Comparison of ENCODE assay signal across 8 cellular contexts in the genomic region with DNA sequence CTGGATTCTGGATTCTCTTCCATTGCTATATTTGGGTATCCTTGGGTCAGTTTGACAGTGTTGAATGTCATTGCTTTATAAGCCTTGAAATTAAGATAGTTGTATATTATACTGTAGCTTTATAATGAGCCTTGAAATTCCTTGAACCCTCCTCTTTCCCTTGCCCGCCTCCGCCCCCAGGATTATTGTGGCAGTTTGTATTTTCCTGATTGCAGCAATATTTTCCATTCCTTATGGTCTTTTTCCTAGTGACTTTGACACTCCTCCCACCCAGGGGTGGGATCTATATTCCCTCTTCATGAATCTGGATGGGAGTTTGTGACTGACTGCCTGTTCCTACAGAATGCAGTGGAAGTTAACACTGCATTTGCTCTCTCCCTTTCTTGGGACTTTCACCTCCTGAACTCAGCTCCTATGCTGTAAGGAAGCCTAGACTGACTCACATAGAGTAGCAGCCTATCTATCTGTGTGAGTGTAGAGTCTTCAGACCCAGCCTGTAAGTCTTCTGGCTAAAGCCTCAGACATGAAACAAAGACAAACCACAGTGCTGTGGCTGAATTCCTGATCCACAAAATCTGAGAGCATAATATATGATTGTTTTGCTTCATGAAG. TPM values are rescaled to one million over a fixed set of nuclear protein-coding genes. Genes with fewer than 3 reads are reported as not detected.
A peak's percentile ranks its signal among the peaks of the same experiment; 100 is the strongest.
DNase-seq lines count a peak whose midpoint lies in the region; ATAC-seq and TF ChIP-seq lines count a peak whose summit lies in the region.

No MANE protein-coding gene starts in this region.

- TF ChIP-seq POLR2A in sigmoid colon (IDR thresholded peaks at IDR 0.05): no peak

- H3K27ac ChIP-seq in Panc1 (ENCODE audit: low read length): peak overlapping the region; percentile 100
- H3K27ac ChIP-seq in sigmoid colon: peak overlapping the region; percentile 90 to 96 (median 94)

- no peaks in the 10 kb centered on the region for H3K36me3 ChIP-seq in Panc1 (ENCODE audit: control insufficient read depth, insufficient read depth, low read length)
- peaks cover 0 to 4% (median 0%) of the 10 kb centered on the region in 4 donors for H3K36me3 ChIP-seq in sigmoid colon

- DNase-seq in DMS 273 (lab: John Stamatoyannopoulos, UW; ENCODE audit: unreplicated experiment) (peak; percentile 20), DMS 273 treated with DMSO at 0.1 percent for 48 hours (lab: John Stamatoyannopoulos, UW) (no peak), Panc1 (ENCODE audit: low read depth, low spot score) (no peak), sigmoid colon (no peak), SIG-M5 treated with dmso at 0.1 percent for 504 hours (lab: John Stamatoyannopoulos, UW; ENCODE audit: unreplicated experiment) (no peak), NCI-H1092 treated with DMSO at 0.1 percent for 48 hours (lab: John Stamatoyannopoulos, UW) (no peak)
- DNase-seq in effector memory CD8-positive, alpha-beta T cell: no peak

- peak overlapping the region; percentile 92 to 95 for H3K27ac Mint-ChIP-seq in effector memory CD8-positive, alpha-beta T cell

- TF ChIP-seq CTCF in Panc1 (IDR thresholded peaks at IDR 0.05) (no peak), sigmoid colon (IDR thresholded peaks at IDR 0.05) (no peak)

- intact Hi-C loops in Panc1 (cut with micrococcal nuclease; ENCODE audit: unreplicated experiment) (no loop called here), sigmoid colon (cut with DNase I) (no loop called here)

- in situ Hi-C loops in Panc1 (cut with HindIII; ENCODE audit: low pct_unique_long_range_greater_than_20kb, low sequenced_read_pairs): no loop called here

- TF ChIP-seq EP300 in sigmoid colon (IDR thresholded peaks at IDR 0.05): no peak

- 27 to 77% methylated on average over 2 of the region's 2 CpGs for WGBS in sigmoid colon, 2 donors

- H3K4me1 Mint-ChIP-seq in effector memory CD8-positive, alpha-beta T cell (ENCODE audit: low read depth in 2 of 2): peaks cover 7 to 9% of the 10 kb centered on the region in 2 donors

- CTCF ChIA-PET in Panc1 (lab: Charles Lee): no interaction called here

- peak overlapping the region in 1 of 2 experiments; percentile 7; a peak in 1 of 4 replicates for H3K4me3 ChIP-seq in Panc1 (ENCODE audit: low read depth in 2 of 2, low read length in 2 of 2)
- H3K4me3 ChIP-seq in sigmoid colon: no peak overlapping the region

- H3K27me3 ChIP-seq in Panc1 (ENCODE audit: control insufficient read depth, insufficient read depth, low read length): no peaks in the 10 kb centered on the region
- H3K27me3 ChIP-seq in sigmoid colon: no peaks in the 10 kb centered on the region

- H3K9me3 ChIP-seq in Panc1 (ENCODE audit: control insufficient read depth, insufficient read depth, low read depth, low read length): no peaks in the 10 kb centered on the region
- no peaks in the 10 kb centered on the region for H3K9me3 ChIP-seq in sigmoid colon

- H3K4me1 ChIP-seq in Panc1 (ENCODE audit: control insufficient read depth, insufficient read depth, low read length) (peaks cover 17% of the 10 kb centered on the region), sigmoid colon (peaks cover 0 to 14% (median 9%) of the 10 kb centered on the region in 4 donors)

- H3K27me3 Mint-ChIP-seq in effector memory CD8-positive, alpha-beta T cell: no peaks in the 10 kb centered on the region

- H3K36me3 Mint-ChIP-seq in effector memory CD8-positive, alpha-beta T cell (ENCODE audit: insufficient read depth): peaks cover 22% of the 10 kb centered on the region

- BruUV-seq in Panc1 (replicated peaks; lab: Mats Ljungman, UMichigan): no TSS peak

- no peaks in the 10 kb centered on the region for H3K9me3 Mint-ChIP-seq in effector memory CD8-positive, alpha-beta T cell

- peak overlapping the region in 1 of 2 donors; percentile 51 for H3K4me3 Mint-ChIP-seq in effector memory CD8-positive, alpha-beta T cell

- ATAC-seq in Panc1 (no peak), esophagus mucosa (no peak)
- ATAC-seq in effector memory CD8-positive, alpha-beta T cell (replicated peaks): no peak

- POLR2A ChIA-PET in Panc1 (lab: Charles Lee): no interaction called here

RNA-seq across cellular contexts. Expression of a gene that starts 2.2 kb away (rescaled TPM):
- total RNA-seq in Panc1 (2021; ENCODE audit: unreplicated experiment) (68.8 TPM), sigmoid colon (100 to 1,000 TPM in 1 of 4 donors, 10 to 100 TPM in 3; 83.1 to 101 (median 97.6) TPM), esophagus mucosa (30.9 TPM)
- 42.6 TPM for polyA plus RNA-seq in Panc1 (2012; ENCODE audit: insufficient read length)
- polyA plus RNA-seq in sigmoid colon: 100 to 1,000 TPM in 1 of 3 donors, 10 to 100 TPM in 2; 74.0 to 109 (median 76.3) TPM

RNA-seq across cellular contexts. Expression of a gene that starts 6.3 kb away (rescaled TPM):
- total RNA-seq in Panc1 (2021; ENCODE audit: unreplicated experiment) (12.4 TPM), sigmoid colon (10 to 100 TPM; 10.0 to 20.2 (median 12.9) TPM), esophagus mucosa (3.5 TPM)
- 11.2 TPM for polyA plus RNA-seq in Panc1 (2012; ENCODE audit: insufficient read length)
- 1 to 10 TPM; 2.4 to 3.7 (median 3.6) TPM for polyA plus RNA-seq in sigmoid colon

RNA-seq across cellular contexts. Expression of a gene that starts 42.1 kb away (rescaled TPM):
- total RNA-seq in Panc1 (2021; ENCODE audit: unreplicated experiment): 13.0 TPM
- polyA plus RNA-seq in Panc1 (2012; ENCODE audit: insufficient read length): 9.4 TPM
- total RNA-seq in sigmoid colon: 10 to 100 TPM; 19.4 to 37.2 (median 30.2) TPM
- polyA plus RNA-seq in sigmoid colon: 10 to 100 TPM; 10.5 to 25.7 (median 13.8) TPM
- 4.1 TPM for total RNA-seq in esophagus mucosa

RNA-seq across cellular contexts. Expression of a gene that starts 42.1 kb away (rescaled TPM):
- total RNA-seq in Panc1 (2021; ENCODE audit: unreplicated experiment) (49.5 TPM), sigmoid colon (1 to 10 TPM; 3.1 to 3.9 (median 3.7) TPM), esophagus mucosa (14.9 TPM)
- 19.9 TPM for polyA plus RNA-seq in Panc1 (2012; ENCODE audit: insufficient read length)
- polyA plus RNA-seq in sigmoid colon: 10 to 100 TPM in 2 of 3 donors, 1 to 10 TPM in 1; 3.5 to 13.8 (median 12.5) TPM

RNA-seq across cellular contexts. Expression of a gene that starts 42.5 kb away (rescaled TPM):
- total RNA-seq in Panc1 (2021; ENCODE audit: unreplicated experiment) (37.4 TPM), sigmoid colon (10 to 100 TPM; 12.8 to 15.3 (median 14.2) TPM), esophagus mucosa (23.1 TPM)
- 25.0 TPM for polyA plus RNA-seq in Panc1 (2012; ENCODE audit: insufficient read length)
- polyA plus RNA-seq in sigmoid colon: 10 to 100 TPM; 18.6 to 28.7 (median 23.6) TPM
